ENCODE assay signal across 1 cellular context in genomic region chr2:101012706-101013181, GRCh38.
TF ChIP-seq lines count a peak whose summit lies in the region.

No MANE protein-coding gene starts in this region.

TF ChIP-seq in HepG2, 621 proteins besides CTCF, POLR2A, EP300 and RAD21 (continued from another document):
- TF ChIP-seq TRAFD1 (CRISPR knock-in tag; IDR thresholded peaks at IDR 0.05; ENCODE audit: borderline replicate concordance), result no peak
- no peak for TF ChIP-seq ZMAT3 (CRISPR knock-in tag; conservative IDR thresholded peaks at IDR 0.05)
- 0 out of 2 replicates have a peak, but pooled peaks have one; percentile 15 for TF ChIP-seq MIER2 (CRISPR knock-in tag; IDR thresholded peaks at IDR 0.05)
- peak; percentile 24; the same call in 1 of the 2 replicates for TF ChIP-seq TFAP4 (IDR thresholded peaks at IDR 0.05; ENCODE audit: borderline replicate concordance, low read depth)
- no peak for TF ChIP-seq ZBTB44 (CRISPR knock-in tag; IDR thresholded peaks at IDR 0.05)
- TF ChIP-seq SNAI1 (CRISPR knock-in tag; IDR thresholded peaks at IDR 0.05; ENCODE audit: borderline replicate concordance), result no peak
- TF ChIP-seq HNRNPK (IDR thresholded peaks at IDR 0.05; ENCODE audit: low read depth, low read length, poor library complexity, severe bottlenecking), result no peak
- TF ChIP-seq NKX3-1 (CRISPR knock-in tag; IDR thresholded peaks at IDR 0.05), result no peak
